13 cellular contexts compared by ENCODE assay signal in the genomic region with DNA sequence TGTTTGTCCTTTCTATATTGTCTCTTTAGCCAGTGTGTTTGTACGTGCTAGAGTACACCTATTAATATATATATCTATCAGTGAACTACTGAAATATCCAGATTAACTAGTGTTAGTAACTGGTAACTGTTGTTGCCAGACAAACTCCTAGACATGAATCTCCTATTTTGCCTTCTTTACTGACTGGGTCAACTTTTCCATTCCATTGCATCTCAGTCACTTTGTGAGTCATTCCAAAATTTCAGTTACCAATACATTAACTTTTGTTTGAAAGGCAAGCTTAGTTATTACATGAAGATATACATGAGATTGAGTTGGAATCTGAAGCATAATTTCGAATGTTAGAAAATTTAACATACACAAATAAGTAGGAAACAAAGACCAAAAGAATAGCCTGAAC. TPM values are rescaled to one million over a fixed set of nuclear protein-coding genes. Genes with fewer than 3 reads are reported as not detected.
A peak's percentile ranks its signal among the peaks of the same experiment; 100 is the strongest.
DNase-seq lines count a peak whose midpoint lies in the region; ATAC-seq, FAIRE-seq and TF ChIP-seq lines count a peak whose summit lies in the region.
"Had no signal": no experiment of that assay in that cellular context is flagged by ENCODE, and none has a peak within 500 bp of the region (broad histone marks: within the 10 kb centered on the region; RNA-seq: fewer than 3 reads in every experiment).

No MANE protein-coding gene starts in this region.

- no peaks in the 10 kb centered on the region for H3K79me2 ChIP-seq in astrocyte (ENCODE audit: insufficient read depth, low read length)

- no peak for TF ChIP-seq POLR2A in spleen (IDR thresholded peaks at IDR 0.05)

- TF ChIP-seq CTCF in astrocyte (IDR thresholded peaks at IDR 0.05; ENCODE audit: insufficient read depth, low read depth, low read length), result no peak
- TF ChIP-seq CTCF in spleen (IDR thresholded peaks at IDR 0.05 in 8 of 11, conservative IDR thresholded peaks at IDR 0.05 in 3 of 11), result no peak

- peaks cover 9% of the 10 kb centered on the region for H3K36me3 Mint-ChIP-seq in astrocyte (ENCODE audit: low read depth, unreplicated experiment)

- no peak overlapping the region for H2AFZ ChIP-seq in astrocyte (ENCODE audit: low read depth, low read length)

- H3K27me3 Mint-ChIP-seq in astrocyte (ENCODE audit: low read depth, unreplicated experiment), result no peaks in the 10 kb centered on the region
- H3K27me3 Mint-ChIP-seq: progenitor cell of endocrine pancreas had no signal

- H3K4me2 ChIP-seq in astrocyte (ENCODE audit: low read length), result peak overlapping the region; percentile 29

- H3K9me3 ChIP-seq in astrocyte (ENCODE audit: insufficient read depth, low read depth, low read length) (no peaks in the 10 kb centered on the region), spleen (no peaks in the 10 kb centered on the region)

- H3K36me3 ChIP-seq in astrocyte (ENCODE audit: insufficient read depth, low read length) (peaks cover 6% of the 10 kb centered on the region), spleen (peaks cover 0 to 79% (median 4%) of the 10 kb centered on the region in 6 donors)

- ATAC-seq in HG02610 (IDR thresholded peaks at IDR 0.05; ENCODE audit: unreplicated experiment) (peak; percentile 51), HG03460 (IDR thresholded peaks at IDR 0.05; ENCODE audit: unreplicated experiment) (no peak)

- H3K4me1 ChIP-seq in astrocyte (ENCODE audit: insufficient read depth, low read length), result peaks cover 26% of the 10 kb centered on the region
- H3K4me1 ChIP-seq in spleen, result no peaks in the 10 kb centered on the region

- H3K27ac Mint-ChIP-seq in astrocyte (ENCODE audit: unreplicated experiment), result peak overlapping the region; percentile 90
- H3K27ac Mint-ChIP-seq: progenitor cell of endocrine pancreas had no signal

- H3K27ac ChIP-seq in astrocyte (ENCODE audit: low read depth, low read length) (peak overlapping the region; percentile 63), spleen (no peak overlapping the region)
- H3K27ac ChIP-seq: dorsolateral prefrontal cortex, HL-60 had no signal

- H3K9me3 Mint-ChIP-seq in astrocyte (ENCODE audit: unreplicated experiment), result no peaks in the 10 kb centered on the region

- 80 to 90% (median 86%) methylated on average over 2 of the region's 2 CpGs for WGBS in spleen, 5 donors

- peak; percentile 63 for FAIRE-seq in astrocyte (lab: Jason Lieb, UNC)

- H3K4me3 ChIP-seq in astrocyte (ENCODE audit: insufficient read depth, low read depth, low read length), result no peak overlapping the region
- no peak overlapping the region for H3K4me3 ChIP-seq in spleen
- H3K4me3 ChIP-seq: dorsolateral prefrontal cortex had no signal

- intact Hi-C loops in spleen (cut with DNase I; ENCODE audit: low total_unique reads), result no loop called here

- DNase-seq in Daoy (ENCODE audit: low read depth) (peak; percentile 4), astrocyte (ENCODE audit: low read depth) (peak; percentile 76), kidney tubule cell (ENCODE audit: low spot score) (peak; percentile 64), DMS53 (lab: John Stamatoyannopoulos, UW) (no peak), spleen (no peak), NCI-H748 (lab: John Stamatoyannopoulos, UW; ENCODE audit: unreplicated experiment) (no peak)
- DNase-seq: dorsolateral prefrontal cortex, NCI-H2227 treated with DMSO at 0.1 percent for 48 hours, substantia nigra had no signal

- H3K27me3 ChIP-seq in astrocyte (ENCODE audit: insufficient read depth, low read length) (no peaks in the 10 kb centered on the region), spleen (replicated peaks in 1 of 7) (no peaks in the 10 kb centered on the region)
- H3K27me3 ChIP-seq: dorsolateral prefrontal cortex had no signal

- H3K9ac ChIP-seq in astrocyte (ENCODE audit: low read length), result no peak overlapping the region

- H3K4me3 Mint-ChIP-seq in astrocyte (ENCODE audit: unreplicated experiment), result no peak overlapping the region

- H4K20me1 ChIP-seq in astrocyte (ENCODE audit: insufficient read depth, low read length), result no peaks in the 10 kb centered on the region

- peaks cover 31% of the 10 kb centered on the region for H3K4me1 Mint-ChIP-seq in astrocyte (ENCODE audit: low read depth, unreplicated experiment)

RNA-seq across cellular contexts. Expression of gene BTAF1, which starts 51.4 kb away (rescaled TPM):
- 15.1 and 16.4 TPM in 2 replicates for total RNA-seq in Daoy (2014; rRNA removed; shearing (Covaris generic))
- 29.2 and 30.8 TPM in 2 replicates for total RNA-seq in astrocyte
- 10 to 100 TPM; 48.1 to 69.2 (median 54.7) TPM for total RNA-seq in spleen
- 10 to 100 TPM in 2 of 3 donors, 1 to 10 TPM in 1; 8.8 to 14.6 (median 12.4) TPM for polyA plus RNA-seq in spleen

Comparison
In these comparisons a context has a peak if more than half of its experiments do, and no peak if none do; other contexts are left out.
1. DNase-seq: peak in Daoy (single experiment), astrocyte (single experiment) and kidney tubule cell (single experiment); none in DMS53 (single experiment), spleen (single experiment) and NCI-H748 (single experiment).